In the genomic region with DNA sequence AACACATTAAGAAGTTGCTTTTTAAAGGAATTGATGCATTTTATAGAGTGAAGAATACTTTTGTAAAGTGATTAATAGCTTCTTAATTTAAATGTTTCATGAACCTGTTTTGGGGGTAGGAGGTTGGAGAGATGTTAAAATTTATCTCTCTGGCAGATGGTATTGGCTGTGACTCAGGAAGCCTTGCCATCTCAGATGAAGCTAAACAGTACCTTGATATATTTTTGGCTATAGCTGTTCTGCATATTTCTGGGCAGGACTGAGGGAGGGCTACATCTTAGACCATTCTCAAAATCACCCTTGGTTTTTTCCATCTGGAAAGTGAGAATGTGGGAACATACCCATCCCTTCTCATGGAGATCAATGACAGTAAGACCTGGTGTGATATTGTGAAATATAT, we compare ENCODE assay signal across 1 cellular context.
A peak's percentile ranks its signal among the peaks of the same experiment; 100 is the strongest.
TF ChIP-seq lines count a peak whose summit lies in the region.

No MANE protein-coding gene starts in this region.

TF ChIP-seq in HepG2, 621 proteins besides CTCF, POLR2A, EP300 and RAD21:
- TF ChIP-seq CEBPB (IDR thresholded peaks at IDR 0.05; ENCODE audit: borderline replicate concordance, low read depth, low read length) (0 out of 2 replicates have a peak, but pooled peaks have one; percentile 33), KDM4B (CRISPR knock-in tag; IDR thresholded peaks at IDR 0.05) (no peak)
TF ChIP-seq in HepG2: peak in this region for 1.
